21 cellular contexts compared by ENCODE assay signal in the genomic region with DNA sequence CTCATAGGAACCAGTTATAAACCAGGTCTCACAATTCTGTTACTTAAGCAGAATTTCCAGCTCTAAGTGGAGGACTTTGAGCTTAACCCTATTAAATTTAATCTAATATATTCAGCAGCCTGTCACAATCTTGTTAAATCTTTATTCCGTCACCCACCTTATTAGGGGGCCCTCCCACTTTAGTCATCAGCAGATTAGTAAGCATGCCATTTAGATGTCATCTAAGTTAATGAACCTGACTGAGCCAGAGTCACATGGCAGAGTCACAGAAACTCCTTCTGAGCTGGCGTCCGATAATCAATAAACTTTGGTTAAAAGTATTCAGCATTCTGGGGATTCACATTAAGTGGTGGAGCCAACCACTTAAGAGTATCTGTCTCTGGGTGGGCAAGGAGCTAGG. TPM values are rescaled to one million over a fixed set of nuclear protein-coding genes. Genes with fewer than 3 reads are reported as not detected.
A peak's percentile ranks its signal among the peaks of the same experiment; 100 is the strongest.
DNase-seq lines count a peak whose midpoint lies in the region; ATAC-seq and TF ChIP-seq lines count a peak whose summit lies in the region.
"Had no signal": no experiment of that assay in that cellular context is flagged by ENCODE, and none has a peak within 500 bp of the region (broad histone marks: within the 10 kb centered on the region; RNA-seq: fewer than 3 reads in every experiment).

No MANE protein-coding gene starts in this region.

- peak overlapping the region; percentile 11 for H3K27ac Mint-ChIP-seq in glutamatergic neuron (ENCODE audit: unreplicated experiment)
- H3K27ac Mint-ChIP-seq: CD14-positive monocyte; CD4-positive, alpha-beta T cell; CD8-positive, alpha-beta memory T cell; GM23338; H9 had no signal

- BruUV-seq in A673 (replicated peaks; lab: Mats Ljungman, UMichigan) = no TSS peak

- no peak for TF ChIP-seq CTCF in A673 (conservative IDR thresholded peaks at IDR 0.05; ENCODE audit: low read depth, low read length)
- TF ChIP-seq CTCF in WERI-Rb-1 (IDR thresholded peaks at IDR 0.05; ENCODE audit: low read depth, low read length) = no peak
- no peak for TF ChIP-seq CTCF in glutamatergic neuron (IDR thresholded peaks at IDR 0.05; ENCODE audit: partially characterized antibody, unreplicated experiment)

- H3K4me3 ChIP-seq in A673 (ENCODE audit: low read depth, low read length, poor library complexity, severe bottlenecking) (no peak overlapping the region), WERI-Rb-1 (ENCODE audit: low read depth, low read length) (no peak overlapping the region)
- H3K4me3 ChIP-seq: BLaER1 treated with 17β-estradiol and CSF1 and Interleukin-3, amounts not matched to agents 10 nM and 100 nM; GM23338 had no signal

- no peaks in the 10 kb centered on the region for H3K27me3 ChIP-seq in A673 (replicated peaks; ENCODE audit: insufficient read depth, low read depth, low read length, poor library complexity)
- H3K27me3 ChIP-seq in WERI-Rb-1 (ENCODE audit: insufficient read depth, low read depth, severe bottlenecking) = no peaks in the 10 kb centered on the region
- H3K27me3 ChIP-seq: BE2C; BLaER1 treated with 17β-estradiol and CSF1 and Interleukin-3, amounts not matched to agents 10 nM and 100 nM had no signal

- H3K27me3 Mint-ChIP-seq in glutamatergic neuron (ENCODE audit: unreplicated experiment) = no peaks in the 10 kb centered on the region
- H3K27me3 Mint-ChIP-seq: CD4-positive, alpha-beta T cell; CD8-positive, alpha-beta memory T cell had no signal

- peaks cover 3% of the 10 kb centered on the region for H3K4me1 ChIP-seq in A673 (ENCODE audit: insufficient read depth, low read length, poor library complexity, severe bottlenecking)
- H3K4me1 ChIP-seq: BLaER1 treated with 17β-estradiol and CSF1 and Interleukin-3, amounts not matched to agents 10 nM and 100 nM had no signal

- intact Hi-C loops in A673 (cut with micrococcal nuclease; ENCODE audit: unreplicated experiment) = no loop called here

- H3K4me1 Mint-ChIP-seq in glutamatergic neuron (ENCODE audit: low read depth, unreplicated experiment) = peaks cover 18% of the 10 kb centered on the region
- H3K4me1 Mint-ChIP-seq: CD14-positive monocyte had no signal

- DNase-seq in A673 (ENCODE audit: low spot score) (peak; percentile 31), NCI-H524 treated with DMSO at 0.1 percent for 48 hours (lab: John Stamatoyannopoulos, UW) (peak; percentile 43), WERI-Rb-1 (peak; percentile 41), glutamatergic neuron (no peak), OCI-M2 (lab: John Stamatoyannopoulos, UW; ENCODE audit: unreplicated experiment) (no peak), NCI-H1092 (lab: John Stamatoyannopoulos, UW) (no peak)
- DNase-seq: ACHN; AML-193; BE2C; CD4-positive, alpha-beta T cell; CD8-positive, alpha-beta memory T cell; DMS153; DND-41; H9 had no signal

- no peaks in the 10 kb centered on the region for H3K9me3 ChIP-seq in A673 (ENCODE audit: low read depth, low read length, poor library complexity, severe bottlenecking)
- H3K9me3 ChIP-seq in WERI-Rb-1 (ENCODE audit: severe bottlenecking) = peaks cover 2% of the 10 kb centered on the region
- H3K9me3 ChIP-seq: BE2C had no signal

- no peaks in the 10 kb centered on the region for H3K9me3 Mint-ChIP-seq in glutamatergic neuron (ENCODE audit: unreplicated experiment)
- H3K9me3 Mint-ChIP-seq: CD4-positive, alpha-beta T cell; GM23338; H9 had no signal

- no peaks in the 10 kb centered on the region for H3K36me3 ChIP-seq in A673 (ENCODE audit: insufficient read depth, low read length, poor library complexity, severe bottlenecking)
- no peaks in the 10 kb centered on the region for H3K36me3 ChIP-seq in WERI-Rb-1
- H3K36me3 ChIP-seq: BE2C; BLaER1 treated with 17β-estradiol and CSF1 and Interleukin-3, amounts not matched to agents 10 nM and 100 nM had no signal

- no peak overlapping the region for H3K4me3 Mint-ChIP-seq in glutamatergic neuron (ENCODE audit: unreplicated experiment)
- H3K4me3 Mint-ChIP-seq: CD14-positive monocyte; CD4-positive, alpha-beta T cell; CD8-positive, alpha-beta memory T cell; GM23338; H9 had no signal

- CTCF ChIA-PET in A673 (lab: Charles Lee) = interaction anchor here (0.6 kb wide), 1 partner anchor 623 kb away, joined by 3 read pairs; no protein-coding TSS in a partner anchor

- H3K36me3 Mint-ChIP-seq in glutamatergic neuron (ENCODE audit: unreplicated experiment) = peaks cover 9% of the 10 kb centered on the region

- POLR2A ChIA-PET in A673 (lab: Charles Lee; ENCODE audit: low non-redundant PET) = no interaction called here

- H3K27ac ChIP-seq in A673 (ENCODE audit: low read depth, low read length, poor library complexity, severe bottlenecking) (no peak overlapping the region), WERI-Rb-1 (no peak overlapping the region)
- H3K27ac ChIP-seq: 22Rv1; BLaER1 treated with 17β-estradiol and CSF1 and Interleukin-3, amounts not matched to agents 10 nM and 100 nM had no signal

- ATAC-seq in HG03025 (IDR thresholded peaks at IDR 0.05; ENCODE audit: low FRiP score, unreplicated experiment) (no peak), HG03159 (IDR thresholded peaks at IDR 0.05; ENCODE audit: unreplicated experiment) (no peak)
- ATAC-seq: GM23338, HCT116 had no signal

RNA-seq across cellular contexts. Expression of gene TTC12, which starts 35.1 kb away (rescaled TPM):
- total RNA-seq in A673 (2021) = not detected in 2 replicates
- total RNA-seq in glutamatergic neuron (ENCODE audit: unreplicated experiment) = 9.2 TPM

RNA-seq across cellular contexts. Expression of gene ANKK1, which starts 38.1 kb away (rescaled TPM):
- total RNA-seq in A673 (2021) (0.39 and 0.43 TPM in 2 replicates), glutamatergic neuron (ENCODE audit: unreplicated experiment) (not detected)

Comparison
In these comparisons a context has a peak if more than half of its experiments do, and no peak if none do; other contexts are left out.
1. DNase-seq: peak in A673 (single experiment), NCI-H524 treated with DMSO at 0.1 percent for 48 hours (single experiment) and WERI-Rb-1 (single experiment); none in glutamatergic neuron (single experiment), OCI-M2 (single experiment) and NCI-H1092 (single experiment).